ENCODE assay signal across 8 cellular contexts in the genomic region with DNA sequence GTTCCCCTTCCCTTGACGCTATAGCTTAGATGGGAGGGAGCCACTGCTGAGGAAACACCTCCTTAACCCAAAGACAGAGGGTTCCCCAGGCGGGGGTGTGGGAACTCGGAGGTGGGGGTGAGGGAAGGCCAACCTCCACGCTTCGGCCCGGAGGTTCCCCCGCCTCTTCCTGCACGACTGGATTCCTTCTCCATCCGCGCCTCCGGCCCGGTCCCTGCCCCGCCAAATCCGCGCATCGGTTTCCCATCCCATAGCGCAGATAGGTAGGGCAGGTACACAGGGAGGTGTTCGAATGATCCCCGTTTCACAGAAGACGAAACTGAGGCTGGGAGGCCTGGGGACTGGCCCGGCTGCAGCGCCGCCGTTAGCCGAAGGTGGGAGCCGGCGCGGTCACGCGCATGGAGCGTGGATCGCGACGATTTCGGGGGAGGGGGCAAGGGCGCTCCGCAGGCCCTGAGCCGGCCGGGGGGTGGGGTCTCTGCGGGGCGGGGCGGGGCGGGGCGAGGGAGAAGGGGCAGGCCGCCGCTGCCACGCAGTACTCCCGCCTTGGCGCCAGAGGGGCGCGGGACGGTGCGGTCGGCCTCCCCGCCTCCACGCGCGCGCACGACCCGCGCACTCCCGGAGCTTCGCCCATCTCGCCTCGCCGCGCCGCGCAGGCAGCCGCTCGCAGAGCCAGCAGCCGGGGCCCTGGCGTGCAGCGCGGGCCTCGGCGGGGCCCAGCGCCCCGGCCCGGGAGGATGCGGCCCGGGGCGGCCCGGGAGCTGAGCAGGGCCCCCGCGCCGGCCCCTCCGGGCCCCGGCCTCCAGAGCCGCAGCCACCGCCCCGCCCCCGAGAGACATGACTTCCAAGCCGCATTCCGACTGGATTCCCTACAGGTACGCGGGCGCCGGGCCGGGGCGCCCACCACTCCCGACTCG. TPM values are rescaled to one million over a fixed set of nuclear protein-coding genes. Genes with fewer than 3 reads are reported as not detected.
A peak's percentile ranks its signal among the peaks of the same experiment; 100 is the strongest.
DNase-seq lines count a peak whose midpoint lies in the region; ATAC-seq and TF ChIP-seq lines count a peak whose summit lies in the region.

A gene with protein sequence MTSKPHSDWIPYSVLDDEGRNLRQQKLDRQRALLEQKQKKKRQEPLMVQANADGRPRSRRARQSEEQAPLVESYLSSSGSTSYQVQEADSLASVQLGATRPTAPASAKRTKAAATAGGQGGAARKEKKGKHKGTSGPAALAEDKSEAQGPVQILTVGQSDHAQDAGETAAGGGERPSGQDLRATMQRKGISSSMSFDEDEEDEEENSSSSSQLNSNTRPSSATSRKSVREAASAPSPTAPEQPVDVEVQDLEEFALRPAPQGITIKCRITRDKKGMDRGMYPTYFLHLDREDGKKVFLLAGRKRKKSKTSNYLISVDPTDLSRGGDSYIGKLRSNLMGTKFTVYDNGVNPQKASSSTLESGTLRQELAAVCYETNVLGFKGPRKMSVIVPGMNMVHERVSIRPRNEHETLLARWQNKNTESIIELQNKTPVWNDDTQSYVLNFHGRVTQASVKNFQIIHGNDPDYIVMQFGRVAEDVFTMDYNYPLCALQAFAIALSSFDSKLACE (plus strand): TSS at position 538 of the 917 bp plus-strand sequence. CDS start 300 bp downstream, at position 838.

- peaks cover 3% of the 10 kb centered on the region for H3K4me1 Mint-ChIP-seq in CD14-positive monocyte
- no peaks in the 10 kb centered on the region for H3K4me1 Mint-ChIP-seq in MCF 10A (ENCODE audit: insufficient read depth, unreplicated experiment)
- peaks cover 6 to 7% of the 10 kb centered on the region in 2 donors for H3K4me1 Mint-ChIP-seq in immature natural killer cell
- H3K4me1 Mint-ChIP-seq in stimulated activated effector memory CD8-positive, alpha-beta T cell treated with anti-CD3 and anti-CD28 coated beads, Interleukin-12 subunit alpha, Interleukin-12 subunit beta, amount 100 ng/mL, for 72 hours = no peaks in the 10 kb centered on the region

- TF ChIP-seq CTCF in CD14-positive monocyte (IDR thresholded peaks at IDR 0.05) (no peak), MCF 10A (IDR thresholded peaks at IDR 0.05; ENCODE audit: unreplicated experiment) (no peak)

- no peaks in the 10 kb centered on the region for H3K36me3 Mint-ChIP-seq in CD14-positive monocyte
- H3K36me3 Mint-ChIP-seq in MCF 10A (ENCODE audit: insufficient read depth, unreplicated experiment) = peaks cover 2% of the 10 kb centered on the region
- H3K36me3 Mint-ChIP-seq in immature natural killer cell = peaks cover 0 to 3% (median 0%) of the 10 kb centered on the region in 3 donors
- H3K36me3 Mint-ChIP-seq in stimulated activated effector memory CD8-positive, alpha-beta T cell treated with anti-CD3 and anti-CD28 coated beads, Interleukin-12 subunit alpha, Interleukin-12 subunit beta, amount 100 ng/mL, for 72 hours = no peaks in the 10 kb centered on the region

- intact Hi-C loops in CD14-positive monocyte (cut with micrococcal nuclease) = no loop called here
- intact Hi-C loops in MCF 10A (cut with micrococcal nuclease) = no loop called here

- no peak within 1 kb of the TSS for H3K27ac Mint-ChIP-seq in CD14-positive monocyte
- no peak within 1 kb of the TSS for H3K27ac Mint-ChIP-seq in MCF 10A (ENCODE audit: low read depth, unreplicated experiment)
- no peak within 1 kb of the TSS for H3K27ac Mint-ChIP-seq in immature natural killer cell
- no peak within 1 kb of the TSS for H3K27ac Mint-ChIP-seq in stimulated activated effector memory CD8-positive, alpha-beta T cell treated with anti-CD3 and anti-CD28 coated beads, Interleukin-12 subunit alpha, Interleukin-12 subunit beta, amount 100 ng/mL, for 72 hours

- no TSS peak for BruUV-seq in MCF 10A (replicated peaks; lab: Mats Ljungman, UMichigan)

- H3K4me3 Mint-ChIP-seq in CD14-positive monocyte (peak within 1 kb of the TSS; percentile 52 to 80), MCF 10A (ENCODE audit: unreplicated experiment) (peak within 1 kb of the TSS; percentile 57), immature natural killer cell (peak within 1 kb of the TSS; percentile 41 to 64 (median 53))
- H3K4me3 Mint-ChIP-seq in stimulated activated effector memory CD8-positive, alpha-beta T cell treated with anti-CD3 and anti-CD28 coated beads, Interleukin-12 subunit alpha, Interleukin-12 subunit beta, amount 100 ng/mL, for 72 hours = peak within 1 kb of the TSS; percentile 45

- CTCF ChIA-PET in MCF 10A (lab: Yijun Ruan, JAX) = interaction anchor here (0.7 to 4.8 kb wide), 10 partner anchors 8 to 55 kb away, joined by 3 to 33 read pairs (median 6); no protein-coding TSS in a partner anchor

- ATAC-seq in stimulated activated effector memory CD8-positive, alpha-beta T cell treated with anti-CD3 and anti-CD28 coated beads, Interleukin-12 subunit alpha, Interleukin-12 subunit beta, amount 100 ng/mL, for 72 hours = no peak
- ATAC-seq in GM19395 (IDR thresholded peaks at IDR 0.05; ENCODE audit: unreplicated experiment) (no peak), HG03108 (IDR thresholded peaks at IDR 0.05; ENCODE audit: unreplicated experiment) (no peak)

- in situ Hi-C loops in KBM-7 (cut with MboI; ENCODE audit: low pct_unique_long_range_greater_than_20kb, low sequenced_read_pairs) = no loop called here

- H3K27me3 Mint-ChIP-seq in CD14-positive monocyte (ENCODE audit: low read depth in 3 of 3) (peaks cover 47 to 56% (median 49%) of the 10 kb centered on the region in 3 donors), MCF 10A (ENCODE audit: insufficient read depth, unreplicated experiment) (peaks cover 7% of the 10 kb centered on the region), immature natural killer cell (ENCODE audit: low read depth in 3 of 3) (peaks cover 0 to 2% (median 0%) of the 10 kb centered on the region in 3 donors)

- no peak for DNase-seq in CD14-positive monocyte (ENCODE audit: low spot score)
- peak; percentile 18 for DNase-seq in KBM-7
- DNase-seq in MCF 10A (ENCODE audit: unreplicated experiment) = no peak
- DNase-seq in immature natural killer cell = no peak
- no peak for DNase-seq in stimulated activated effector memory CD8-positive, alpha-beta T cell treated with anti-CD3 and anti-CD28 coated beads, Interleukin-12 subunit alpha, Interleukin-12 subunit beta, amount 100 ng/mL, for 72 hours (ENCODE audit: low spot score in 2 of 2)
- no peak for DNase-seq in A172 (ENCODE audit: low spot score)

- POLR2A ChIA-PET in MCF 10A (lab: Yijun Ruan, JAX) = interaction anchor here (1.5 kb wide), 1 partner anchor 9 kb away, joined by 3 read pairs; no protein-coding TSS in a partner anchor

- H3K9me3 Mint-ChIP-seq in CD14-positive monocyte (peaks cover 0 to 5% (median 2%) of the 10 kb centered on the region in 7 donors), MCF 10A (ENCODE audit: unreplicated experiment) (no peaks in the 10 kb centered on the region), immature natural killer cell (no peaks in the 10 kb centered on the region)
- H3K9me3 Mint-ChIP-seq in stimulated activated effector memory CD8-positive, alpha-beta T cell treated with anti-CD3 and anti-CD28 coated beads, Interleukin-12 subunit alpha, Interleukin-12 subunit beta, amount 100 ng/mL, for 72 hours = no peaks in the 10 kb centered on the region

RNA-seq across cellular contexts. Expression of the gene that starts here (rescaled TPM):
- polyA plus RNA-seq in CD14-positive monocyte (not detected), immature natural killer cell (not detected)
- total RNA-seq in MCF 10A (2022) = 1.4 and 1.8 TPM in 2 replicates
- total RNA-seq in A172 (2014; rRNA removed; shearing (Covaris generic)) = 5.6 and 6.0 TPM in 2 replicates
